In genomic region chr1:8427493-8427892, GRCh38 we compare ENCODE assay signal across 8 cellular contexts.
DNase-seq lines count a peak whose midpoint lies in the region; ATAC-seq and TF ChIP-seq lines count a peak whose summit lies in the region.

No MANE protein-coding gene starts in this region.

- H4K12ac ChIP-seq in trophoblast cell (ENCODE audit: low read depth, low read length): no peak overlapping the region

- H3K4me1 ChIP-seq in thyroid gland: peaks cover 24 to 34% of the 10 kb centered on the region in 2 donors
- peaks cover 5 to 12% of the 10 kb centered on the region in 2 experiments for H3K4me1 ChIP-seq in trophoblast cell (ENCODE audit: control insufficient read depth in 1 of 2, insufficient read depth in 2 of 2, low read length in 2 of 2)

- peaks cover 82% of the 10 kb centered on the region for H3K4me1 Mint-ChIP-seq in central memory CD8-positive, alpha-beta T cell
- peaks cover 15% of the 10 kb centered on the region for H3K4me1 Mint-ChIP-seq in osteocyte (ENCODE audit: unreplicated experiment)

- no peak overlapping the region for H3K18ac ChIP-seq in trophoblast cell (ENCODE audit: low read length)

- H2AK5ac ChIP-seq in trophoblast cell (ENCODE audit: low read length): no peak overlapping the region

- H3K36me3 Mint-ChIP-seq in central memory CD8-positive, alpha-beta T cell (ENCODE audit: insufficient read depth): peaks cover 12% of the 10 kb centered on the region
- no peaks in the 10 kb centered on the region for H3K36me3 Mint-ChIP-seq in osteocyte (ENCODE audit: unreplicated experiment)

- WGBS in thyroid gland, 2 donors: 87 to 93% methylated on average over 5 of the region's 5 CpGs
- no CpG with 5 or more reads among the region's 5 CpGs for WGBS in trophoblast cell (ENCODE audit: extremely low coverage, insufficient coverage, insufficient read length)

- H3K36me3 ChIP-seq in thyroid gland (no peaks in the 10 kb centered on the region), trophoblast cell (ENCODE audit: control insufficient read depth in 1 of 2, insufficient read depth in 2 of 2, low read length in 2 of 2) (no peaks in the 10 kb centered on the region)

- peak overlapping the region; percentile 89 for H3K27ac Mint-ChIP-seq in central memory CD8-positive, alpha-beta T cell (ENCODE audit: low read depth)
- H3K27ac Mint-ChIP-seq in osteocyte (ENCODE audit: unreplicated experiment): no peak overlapping the region

- H3K4me3 ChIP-seq in GM12865 (ENCODE audit: low read depth, low read length): peak overlapping the region; percentile 8; the same call in 1 of the 2 replicates
- H3K4me3 ChIP-seq in thyroid gland (replicated peaks in 1 of 3): no peak overlapping the region
- no peak overlapping the region for H3K4me3 ChIP-seq in trophoblast cell (ENCODE audit: low read depth, low read length)

- TF ChIP-seq POLR2A in thyroid gland (IDR thresholded peaks at IDR 0.05): no peak

- ATAC-seq in GM21515 (IDR thresholded peaks at IDR 0.05; ENCODE audit: unreplicated experiment): peak; percentile 64
- ATAC-seq in central memory CD8-positive, alpha-beta T cell (replicated peaks; ENCODE audit: extremely low read depth, poor library complexity, severe bottlenecking): peak; percentile 41

- no peak overlapping the region for H2BK5ac ChIP-seq in trophoblast cell (ENCODE audit: low read depth, low read length, poor library complexity)

- H3K23ac ChIP-seq in trophoblast cell (ENCODE audit: low read length): no peak overlapping the region

- H3K4ac ChIP-seq in trophoblast cell (ENCODE audit: low read depth, low read length): no peak overlapping the region

- no peaks in the 10 kb centered on the region for H3K27me3 Mint-ChIP-seq in central memory CD8-positive, alpha-beta T cell
- H3K27me3 Mint-ChIP-seq in osteocyte (ENCODE audit: unreplicated experiment): no peaks in the 10 kb centered on the region

- H3K9ac ChIP-seq in trophoblast cell (ENCODE audit: low read length): no peak overlapping the region

- no peak overlapping the region for H2BK120ac ChIP-seq in trophoblast cell (ENCODE audit: insufficient read depth, low read length, poor library complexity)

- no peak overlapping the region for H2AFZ ChIP-seq in trophoblast cell (ENCODE audit: insufficient read depth, low read length, poor library complexity)

- H3K9me3 ChIP-seq in thyroid gland: no peaks in the 10 kb centered on the region
- H3K9me3 ChIP-seq in trophoblast cell (ENCODE audit: insufficient read depth, low read depth, low read length): no peaks in the 10 kb centered on the region

- DNase-seq in GM12865 (ENCODE audit: low read depth) (peak; percentile 95), LHCN-M2 (ENCODE audit: low read depth) (peak; percentile 59), thyroid gland (no peak), trophoblast cell (no peak), osteocyte (ENCODE audit: extremely low spot score, unreplicated experiment) (no peak), putamen (ENCODE audit: low spot score) (no peak)
- peak in 1 of 2 donors; percentile 35 for DNase-seq in central memory CD8-positive, alpha-beta T cell (ENCODE audit: low spot score in 2 of 2)

- H3K14ac ChIP-seq in trophoblast cell (ENCODE audit: low read length): no peak overlapping the region

- H3K4me2 ChIP-seq in trophoblast cell (ENCODE audit: low read length): no peak overlapping the region

- H3K27ac ChIP-seq in thyroid gland (peak overlapping the region in 2 of 3 donors; percentile 37), trophoblast cell (ENCODE audit: low read depth, low read length) (no peak overlapping the region)

- peaks cover 12% of the 10 kb centered on the region for H3K79me2 ChIP-seq in trophoblast cell (ENCODE audit: control insufficient read depth, insufficient read depth, low read length, poor library complexity)

- TF ChIP-seq CTCF in GM12865 (IDR thresholded peaks at IDR 0.05; ENCODE audit: insufficient read depth, low read depth, low read length, missing control alignments) (no peak), thyroid gland (IDR thresholded peaks at IDR 0.05) (no peak), osteocyte (IDR thresholded peaks at IDR 0.05) (no peak)

- no peak overlapping the region for H4K91ac ChIP-seq in trophoblast cell (ENCODE audit: low read depth, low read length)

- intact Hi-C loops in thyroid gland (cut with DNase I): no loop called here

- peaks cover 19% of the 10 kb centered on the region for H3K79me1 ChIP-seq in trophoblast cell (ENCODE audit: low read length)

- H4K8ac ChIP-seq in trophoblast cell (ENCODE audit: low read depth, low read length): no peak overlapping the region

- no peaks in the 10 kb centered on the region for H3K9me3 Mint-ChIP-seq in central memory CD8-positive, alpha-beta T cell
- H3K9me3 Mint-ChIP-seq in osteocyte (ENCODE audit: unreplicated experiment): no peaks in the 10 kb centered on the region

- H3K4me3 Mint-ChIP-seq in central memory CD8-positive, alpha-beta T cell: peak overlapping the region; percentile 50
- H3K4me3 Mint-ChIP-seq in osteocyte (ENCODE audit: unreplicated experiment): no peak overlapping the region

- H3K27me3 ChIP-seq in thyroid gland (no peaks in the 10 kb centered on the region), trophoblast cell (ENCODE audit: insufficient read depth, low read length) (no peaks in the 10 kb centered on the region)

- no peak overlapping the region for H2BK12ac ChIP-seq in trophoblast cell (ENCODE audit: low read length)

Comparison
In these comparisons a context has a peak if more than half of its experiments do, and no peak if none do; other contexts are left out.
1. DNase-seq: peak in GM12865 (single experiment) and LHCN-M2 (single experiment); none in thyroid gland (0 of 2), trophoblast cell (0 of 2), osteocyte (single experiment) and putamen (single experiment).